In the genomic region with DNA sequence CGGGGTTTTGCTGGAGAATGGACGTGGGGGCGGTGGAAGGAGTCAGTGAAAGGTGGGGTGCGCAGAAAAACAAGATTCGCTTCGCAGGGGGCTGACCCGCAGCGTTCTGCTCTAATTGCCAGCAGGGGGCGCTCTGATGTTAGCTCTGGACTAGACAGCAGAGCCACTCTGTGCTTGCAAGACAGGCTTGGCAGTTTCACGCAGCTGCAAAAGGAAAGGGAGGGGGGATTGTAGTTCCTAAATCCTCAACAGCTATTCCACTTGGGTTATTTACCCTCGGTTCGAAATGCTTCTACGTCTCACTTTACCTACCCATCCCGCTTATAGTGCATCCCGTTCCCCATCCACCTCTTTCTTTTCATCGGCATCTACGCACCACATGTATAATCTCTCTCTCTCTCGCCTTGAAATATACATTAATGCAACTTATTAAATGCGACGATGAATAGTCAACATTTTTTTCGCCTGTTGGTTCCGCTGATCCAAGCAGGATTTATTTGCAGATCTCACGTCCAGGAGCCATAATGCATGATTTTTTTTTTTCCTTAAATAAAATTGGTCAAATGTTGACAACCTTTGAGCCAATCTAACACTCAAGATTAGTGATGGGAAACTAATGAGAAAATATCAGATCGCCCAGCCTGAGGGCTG, we compare ENCODE assay signal across 8 cellular contexts.
A peak's percentile ranks its signal among the peaks of the same experiment; 100 is the strongest.
DNase-seq lines count a peak whose midpoint lies in the region; ATAC-seq and TF ChIP-seq lines count a peak whose summit lies in the region.

No MANE protein-coding gene starts in this region.

- H3K9me3 ChIP-seq in GM23248 (ENCODE audit: low read depth) = no peaks in the 10 kb centered on the region
- H3K9me3 ChIP-seq in Loucy (ENCODE audit: insufficient read depth, low read depth, low read length) = no peaks in the 10 kb centered on the region
- H3K9me3 ChIP-seq in upper lobe of left lung = no peaks in the 10 kb centered on the region

- H3K79me2 ChIP-seq in GM23248 (ENCODE audit: insufficient read depth) (no peaks in the 10 kb centered on the region), Loucy (ENCODE audit: insufficient read depth, low read length) (no peaks in the 10 kb centered on the region)

- H3K36me3 ChIP-seq in GM23248 (ENCODE audit: low read depth) (no peaks in the 10 kb centered on the region), Loucy (ENCODE audit: insufficient read depth, low read length) (no peaks in the 10 kb centered on the region), upper lobe of left lung (no peaks in the 10 kb centered on the region)

- H3K27me3 ChIP-seq in GM23248 (replicated peaks; ENCODE audit: insufficient read depth) (0 out of 2 replicates have a peak, but pooled peaks cover 11% of the 10 kb centered on the region), Loucy (ENCODE audit: insufficient read depth, low read length, poor library complexity, severe bottlenecking) (peaks cover 3% of the 10 kb centered on the region), upper lobe of left lung (peaks cover 2 to 64% (median 30%) of the 10 kb centered on the region in 4 donors)

- TF ChIP-seq EP300 in upper lobe of left lung (IDR thresholded peaks at IDR 0.05) = no peak

- TF ChIP-seq POLR2A in upper lobe of left lung (IDR thresholded peaks at IDR 0.05) = no peak

- no peaks in the 10 kb centered on the region for H3K36me3 Mint-ChIP-seq in activated T-helper 17 cell treated with anti-CD3 and anti-CD28 coated beads, Interleukin-2, amount 50 U/mL, for 72 hours (ENCODE audit: low read depth)

- no peaks in the 10 kb centered on the region for H4K20me1 ChIP-seq in GM23248 (ENCODE audit: insufficient read depth)
- no peaks in the 10 kb centered on the region for H4K20me1 ChIP-seq in Loucy (ENCODE audit: insufficient read depth, low read length, poor library complexity, severe bottlenecking)

- peak overlapping the region; percentile 68 for H3K4me3 ChIP-seq in GM23248
- H3K4me3 ChIP-seq in Loucy (ENCODE audit: low read length, poor library complexity, severe bottlenecking) = no peak overlapping the region
- peak overlapping the region in 2 of 4 donors; percentile 21 to 23 for H3K4me3 ChIP-seq in upper lobe of left lung

- no peak overlapping the region for H3K4me3 Mint-ChIP-seq in activated T-helper 17 cell treated with anti-CD3 and anti-CD28 coated beads, Interleukin-2, amount 50 U/mL, for 72 hours

- peaks cover 4% of the 10 kb centered on the region for H3K9me3 Mint-ChIP-seq in activated T-helper 17 cell treated with anti-CD3 and anti-CD28 coated beads, Interleukin-2, amount 50 U/mL, for 72 hours

- H3F3A ChIP-seq in GM23248 (ENCODE audit: insufficient read depth) (no peaks in the 10 kb centered on the region), Loucy (ENCODE audit: low read depth) (no peaks in the 10 kb centered on the region)

- peak overlapping the region; percentile 12; the same call in 1 of the 2 replicates for H3K9ac ChIP-seq in GM23248
- no peak overlapping the region for H3K9ac ChIP-seq in Loucy (ENCODE audit: low read depth, low read length, poor library complexity, severe bottlenecking)

- H2AFZ ChIP-seq in GM23248 (peak overlapping the region; percentile 13; the same call in 1 of the 2 replicates), Loucy (ENCODE audit: low read length) (no peak overlapping the region)

- 22 to 28% methylated on average over 24 of the region's 24 CpGs for WGBS in GM23248 (ENCODE audit: low coverage in 1 of 2, low lambda C conversion rate in 2 of 2, missing lambda C conversion rate in 2 of 2), 2 experiments
- 11 to 12% methylated on average over 24 of the region's 24 CpGs for WGBS in upper lobe of left lung, 2 donors

- peak overlapping the region; percentile 82 for H3K4me2 ChIP-seq in GM23248 (ENCODE audit: unreplicated experiment)
- H3K4me2 ChIP-seq in Loucy (ENCODE audit: low read depth, low read length, poor library complexity, severe bottlenecking) = no peak overlapping the region

- peak; percentile 49 for ATAC-seq in activated T-helper 17 cell treated with anti-CD3 and anti-CD28 coated beads, Interleukin-2, amount 50 U/mL, for 72 hours (replicated peaks)
- ATAC-seq in upper lobe of left lung (ENCODE audit: low FRiP score in 2 of 2) = peak; percentile 84 to 91

- TF ChIP-seq CTCF in Loucy (conservative IDR thresholded peaks at IDR 0.05; ENCODE audit: low read length) (peak; percentile 78), upper lobe of left lung (IDR thresholded peaks at IDR 0.05) (peak; percentile 59 to 83 (median 77))

- DNase-seq in Daoy (ENCODE audit: low read depth) (peak; percentile 80), GM23248 (peak; percentile 93), RKO (ENCODE audit: low spot score) (peak; percentile 79), germinal center (ENCODE audit: low spot score) (peak; percentile 73), occipital lobe (lab: John Stamatoyannopoulos, UW) (peak; percentile 68), upper lobe of left lung (peak in 1 of 2 donors; percentile 85)

- H3K27ac Mint-ChIP-seq in activated T-helper 17 cell treated with anti-CD3 and anti-CD28 coated beads, Interleukin-2, amount 50 U/mL, for 72 hours = no peak overlapping the region

- H3K4me1 Mint-ChIP-seq in activated T-helper 17 cell treated with anti-CD3 and anti-CD28 coated beads, Interleukin-2, amount 50 U/mL, for 72 hours = peaks cover 8% of the 10 kb centered on the region

- H3K27ac ChIP-seq in GM23248 (no peak overlapping the region), upper lobe of left lung (no peak overlapping the region)

- H3K27me3 Mint-ChIP-seq in activated T-helper 17 cell treated with anti-CD3 and anti-CD28 coated beads, Interleukin-2, amount 50 U/mL, for 72 hours = peaks cover 93% of the 10 kb centered on the region

- H3K4me1 ChIP-seq in GM23248 (ENCODE audit: insufficient read depth) (peaks cover 14% of the 10 kb centered on the region), Loucy (ENCODE audit: insufficient read depth, low read length, poor library complexity, severe bottlenecking) (no peaks in the 10 kb centered on the region), upper lobe of left lung (peaks cover 0 to 42% (median 20%) of the 10 kb centered on the region in 4 donors)

- no peaks in the 10 kb centered on the region for H3K9me2 ChIP-seq in GM23248 (ENCODE audit: insufficient read depth)
- H3K9me2 ChIP-seq in Loucy (replicated peaks; ENCODE audit: low read depth, low read length) = no peaks in the 10 kb centered on the region

- in situ Hi-C loops in GM23248 (cut with MboI) = loop anchor here (25.0 kb wide), 1 partner anchor 228 kb away; the partner anchor contains the start of gene MEIS2
